Comparison of ENCODE assay signal across 27 cellular contexts in genomic region chr1:217921126-217921900, GRCh38.
DNase-seq lines count a peak whose midpoint lies in the region; ATAC-seq and TF ChIP-seq lines count a peak whose summit lies in the region.
"Had no signal": no experiment of that assay in that cellular context is flagged by ENCODE, and none has a peak within 500 bp of the region (broad histone marks: within the 10 kb centered on the region; RNA-seq: fewer than 3 reads in every experiment).

No MANE protein-coding gene starts in this region.

- H2BK120ac ChIP-seq in IMR-90 (ENCODE audit: low read depth, low read length), result no peak overlapping the region

- dilution Hi-C loops in IMR-90 (cut with HindIII; ENCODE audit: low sequenced_read_pairs, unreplicated experiment) (no loop called here), mammary epithelial cell (cut with HindIII; ENCODE audit: low sequenced_read_pairs) (no loop called here)

- H2AK5ac ChIP-seq in IMR-90 (ENCODE audit: low read depth, low read length), result no peak overlapping the region

- no peak overlapping the region for H2BK15ac ChIP-seq in IMR-90 (ENCODE audit: low read depth, low read length)

- H3K4me3 ChIP-seq in IMR-90 (ENCODE audit: insufficient read depth, low read depth, low read length) (no peak overlapping the region), mammary epithelial cell (replicated peaks in 1 of 3; ENCODE audit: insufficient read depth in 1 of 3, low read depth in 2 of 3, low read length in 3 of 3) (no peak overlapping the region), osteoblast (ENCODE audit: insufficient read depth, low read length) (no peak overlapping the region), SJCRH30 (no peak overlapping the region)
- H3K4me3 ChIP-seq: pancreas, smooth muscle cell, uterus had no signal

- TF ChIP-seq POLR2A in IMR-90 (IDR thresholded peaks at IDR 0.05; ENCODE audit: low read depth, low read length), result no peak

- H3K9ac ChIP-seq in IMR-90 (ENCODE audit: low read depth, low read length), result no peak overlapping the region
- no peak overlapping the region for H3K9ac ChIP-seq in mammary epithelial cell (ENCODE audit: insufficient read depth, low read length)

- H3K23ac ChIP-seq in IMR-90 (ENCODE audit: low read depth, low read length), result no peak overlapping the region

- H3K4me1 ChIP-seq in IMR-90 (ENCODE audit: control insufficient read depth, insufficient read depth, low read length) (no peaks in the 10 kb centered on the region), mammary epithelial cell (ENCODE audit: insufficient read depth, low read length) (no peaks in the 10 kb centered on the region), osteoblast (ENCODE audit: insufficient read depth, low read length) (no peaks in the 10 kb centered on the region), SJCRH30 (no peaks in the 10 kb centered on the region)
- H3K4me1 ChIP-seq: Caco-2, pancreas, uterus had no signal

- TF ChIP-seq CTCF in IMR-90 (conservative IDR thresholded peaks at IDR 0.05; ENCODE audit: low read depth, low read length) (no peak), mammary epithelial cell (conservative IDR thresholded peaks at IDR 0.05 in 1 of 2, IDR thresholded peaks at IDR 0.05 in 1 of 2; ENCODE audit: extremely low read depth in 1 of 2, insufficient read depth in 1 of 2, low read depth in 1 of 2, low read length in 2 of 2) (no peak), osteoblast (IDR thresholded peaks at IDR 0.05; ENCODE audit: extremely low read depth, low read depth, low read length) (no peak), omental fat pad (IDR thresholded peaks at IDR 0.05) (no peak)

- H3K4me2 ChIP-seq in IMR-90 (ENCODE audit: low read depth, low read length) (no peak overlapping the region), mammary epithelial cell (ENCODE audit: insufficient read depth, low read depth, low read length) (no peak overlapping the region), osteoblast (ENCODE audit: insufficient read depth, low read length) (no peak overlapping the region)
- H3K4me2 ChIP-seq: smooth muscle cell had no signal

- H3K4ac ChIP-seq in IMR-90 (ENCODE audit: low read depth, low read length), result no peak overlapping the region

- H3K27ac ChIP-seq in IMR-90 (ENCODE audit: insufficient read depth, low read length), result no peak overlapping the region
- H3K27ac ChIP-seq in mammary epithelial cell (ENCODE audit: insufficient read depth, low read depth, low read length), result no peak overlapping the region
- H3K27ac ChIP-seq in osteoblast (ENCODE audit: low read depth, low read length), result no peak overlapping the region
- no peak overlapping the region for H3K27ac ChIP-seq in SJCRH30
- H3K27ac ChIP-seq: brain microvascular endothelial cell, HL-60, pancreas, RWPE1, uterus had no signal

- BruUV-seq in IMR-90 (replicated peaks; lab: Mats Ljungman, UMichigan) (no TSS peak), mammary epithelial cell (replicated peaks; lab: Mats Ljungman, UMichigan) (no TSS peak)

- in situ Hi-C loops in IMR-90 (cut with MboI; ENCODE audit: low sequenced_read_pairs) (no loop called here), mammary epithelial cell (cut with MboI; ENCODE audit: low sequenced_read_pairs in 2 of 2) (no loop called here)

- DNase-seq in SIG-M5 treated with dmso at 0.1 percent for 504 hours (lab: John Stamatoyannopoulos, UW; ENCODE audit: unreplicated experiment) (peak; percentile 18), SIG-M5 (lab: John Stamatoyannopoulos, UW) (no peak), IMR-90 (no peak), mammary epithelial cell (peak; percentile 39), osteoblast (ENCODE audit: insufficient read length, low spot score, missing footprints) (peak; percentile 65), omental fat pad (ENCODE audit: low spot score) (no peak), RKO (ENCODE audit: low spot score) (no peak), SJCRH30 (no peak)
- DNase-seq: 8988T; activated CD8-positive, alpha-beta T cell treated with anti-CD3 and anti-CD28 coated beads, Interleukin-2, amount 10 ng/mL, durations not matched to agents 7 days and 5 days; activated naive CD4-positive, alpha-beta T cell treated with anti-CD3 and anti-CD28 coated beads, Interleukin-2, amount 10 ng/mL, durations not matched to agents 7 days and 5 days; brain microvascular endothelial cell; Caco-2; hippocampal formation; Kasumi-1; left colon; NCI-H1436 treated with DMSO at 0.1 percent for 48 hours; NCI-H2107; NCI-H774; pancreas; stimulated activated naive CD4-positive, alpha-beta T cell treated with Interleukin-2 at 50 U/mL for 16 hours; uterus had no signal

- H3K27me3 ChIP-seq in IMR-90 (ENCODE audit: control insufficient read depth, insufficient read depth, low read length) (peaks cover 3% of the 10 kb centered on the region; the same call in 1 of the 2 replicates), mammary epithelial cell (ENCODE audit: insufficient read depth, low read length) (peaks cover 5% of the 10 kb centered on the region), osteoblast (ENCODE audit: insufficient read depth, low read length) (no peaks in the 10 kb centered on the region), SJCRH30 (no peaks in the 10 kb centered on the region; the same call in 1 of the 2 replicates)
- H3K27me3 ChIP-seq: brain microvascular endothelial cell, uterus had no signal

- H3K9me3 ChIP-seq in IMR-90 (ENCODE audit: control insufficient read depth, insufficient read depth, low read length) (no peaks in the 10 kb centered on the region), mammary epithelial cell (replicated peaks; ENCODE audit: insufficient read depth, low read length) (no peaks in the 10 kb centered on the region), osteoblast (ENCODE audit: low read depth, low read length) (no peaks in the 10 kb centered on the region), SJCRH30 (replicated peaks) (no peaks in the 10 kb centered on the region)
- H3K9me3 ChIP-seq: Caco-2, pancreas, uterus had no signal

- H3K14ac ChIP-seq in IMR-90 (replicated peaks; ENCODE audit: low read depth, low read length), result no peak overlapping the region

- no peak overlapping the region for H4K91ac ChIP-seq in IMR-90 (ENCODE audit: insufficient read depth, low read depth, low read length)

- H3K18ac ChIP-seq in IMR-90 (ENCODE audit: low read depth, low read length), result no peak overlapping the region

- intact Hi-C loops in IMR-90 (cut with micrococcal nuclease) (no loop called here), mammary epithelial cell (cut with micrococcal nuclease) (no loop called here)

- H3K36me3 ChIP-seq in IMR-90 (ENCODE audit: control insufficient read depth, insufficient read depth, low read length) (no peaks in the 10 kb centered on the region), mammary epithelial cell (ENCODE audit: insufficient read depth, low read length) (no peaks in the 10 kb centered on the region), osteoblast (ENCODE audit: insufficient read depth, low read length) (no peaks in the 10 kb centered on the region), SJCRH30 (no peaks in the 10 kb centered on the region)
- H3K36me3 ChIP-seq: brain microvascular endothelial cell, pancreas, uterus had no signal

- H4K8ac ChIP-seq in IMR-90 (ENCODE audit: low read depth in 2 of 2, low read length in 2 of 2), result no peak overlapping the region

- H3K79me1 ChIP-seq in IMR-90 (ENCODE audit: low read depth in 1 of 2, low read length in 2 of 2), result no peaks in the 10 kb centered on the region

- POLR2A ChIA-PET in IMR-90 (lab: Charles Lee; ENCODE audit: unreplicated experiment), result interaction anchor here (0.7 kb wide), 1 partner anchor 405 kb away, joined by 3 read pairs; no protein-coding TSS in a partner anchor

- H4K5ac ChIP-seq in IMR-90 (ENCODE audit: low read depth, low read length), result no peak overlapping the region

- H3K56ac ChIP-seq in IMR-90 (ENCODE audit: extremely low read depth, insufficient read depth, low read length), result no peak overlapping the region

- ATAC-seq in IMR-90 (ENCODE audit: low read depth) (no peak), omental fat pad (ENCODE audit: low FRiP score) (no peak)
- ATAC-seq: activated CD8-positive, alpha-beta T cell treated with anti-CD3 and anti-CD28 coated beads, Interleukin-2, amount 10 ng/mL, durations not matched to agents 7 days and 5 days; activated T-helper 17 cell treated with anti-CD3 and anti-CD28 coated beads, Interleukin-2, amount 50 U/mL, for 72 hours; HCT116; left colon; pancreas had no signal

- CTCF ChIA-PET in IMR-90 (lab: Yijun Ruan, JAX), result no interaction called here
- CTCF ChIA-PET in mammary epithelial cell (lab: Charles Lee; ENCODE audit: low non-redundant PET), result no interaction called here

- no peak overlapping the region for H2BK20ac ChIP-seq in IMR-90 (ENCODE audit: low read depth, low read length)

- no peaks in the 10 kb centered on the region for H3K9me1 ChIP-seq in IMR-90 (ENCODE audit: insufficient read depth, low read length)

- 13% methylated on average over 3 of the region's 7 CpGs; no CpG with 5 or more reads in 1 of the 2 experiments for WGBS in IMR-90 (ENCODE audit: extremely low coverage in 2 of 2, insufficient read length in 1 of 2), 2 experiments
- WGBS in mammary epithelial cell (ENCODE audit: low coverage, missing lambda C conversion rate), result 72% methylated on average over 7 of the region's 7 CpGs

- H2AK9ac ChIP-seq in IMR-90 (replicated peaks; ENCODE audit: low read depth, low read length, poor library complexity), result no peak overlapping the region

- no peak overlapping the region for H2BK5ac ChIP-seq in IMR-90 (ENCODE audit: low read depth, low read length, poor library complexity, severe bottlenecking)

- H3K79me2 ChIP-seq in mammary epithelial cell (ENCODE audit: insufficient read depth, low read length) (no peaks in the 10 kb centered on the region), osteoblast (ENCODE audit: insufficient read depth, low read length) (no peaks in the 10 kb centered on the region)

- H4K20me1 ChIP-seq in IMR-90 (ENCODE audit: insufficient read depth, low read length), result no peaks in the 10 kb centered on the region
- H4K20me1 ChIP-seq in mammary epithelial cell (ENCODE audit: insufficient read depth, low read length), result no peaks in the 10 kb centered on the region
- H4K20me1 ChIP-seq in osteoblast (ENCODE audit: insufficient read depth, low read length), result no peaks in the 10 kb centered on the region

- no peak for TF ChIP-seq RAD21 in IMR-90 (IDR thresholded peaks at IDR 0.05; ENCODE audit: low read length)

- no peak overlapping the region for H2AFZ ChIP-seq in IMR-90 (replicated peaks; ENCODE audit: low read length, poor library complexity)
- H2AFZ ChIP-seq in mammary epithelial cell (ENCODE audit: low read depth, low read length), result no peak overlapping the region
- no peak overlapping the region for H2AFZ ChIP-seq in osteoblast (ENCODE audit: low read length)

TF ChIP-seq in IMR-90, 13 proteins besides CTCF, POLR2A, EP300 and RAD21:
- TF ChIP-seq NFE2L2 (IDR thresholded peaks at IDR 0.05; ENCODE audit: low read depth, low read length) (peak; percentile 43; the same call in 1 of the 2 replicates), RFX5 (IDR thresholded peaks at IDR 0.05; ENCODE audit: low read depth, low read length) (no peak)
TF ChIP-seq in IMR-90: peak in this region for 1.

Comparison
In these comparisons a context has a peak if more than half of its experiments do, and no peak if none do; other contexts are left out.
1. DNase-seq: peak in SIG-M5 treated with dmso at 0.1 percent for 504 hours (single experiment), mammary epithelial cell (single experiment) and osteoblast (single experiment); none in SIG-M5 (single experiment), IMR-90 (single experiment), omental fat pad (single experiment), RKO (single experiment) and SJCRH30 (0 of 2).